In genomic region chr17:39132192-39132600, GRCh38 we compare ENCODE assay signal across 1 cellular context.
A peak's percentile ranks its signal among the peaks of the same experiment; 100 is the strongest.
TF ChIP-seq lines count a peak whose summit lies in the region.

No MANE protein-coding gene starts in this region.

TF ChIP-seq in HepG2, 621 proteins besides CTCF, POLR2A, EP300 and RAD21:
- no peak for TF ChIP-seq PREB (CRISPR knock-in tag; IDR thresholded peaks at IDR 0.05)
- no peak for TF ChIP-seq NFRKB (IDR thresholded peaks at IDR 0.05)
- TF ChIP-seq MAFF (IDR thresholded peaks at IDR 0.05; ENCODE audit: low read depth, low read length) = peak; percentile 96
- TF ChIP-seq MAFK (conservative IDR thresholded peaks at IDR 0.05 in 1 of 2, IDR thresholded peaks at IDR 0.05 in 1 of 2; ENCODE audit: low read length in 2 of 2) = peak; percentile 96
- TF ChIP-seq ZC3H4 (CRISPR knock-in tag; IDR thresholded peaks at IDR 0.05; ENCODE audit: borderline replicate concordance) = no peak
- TF ChIP-seq, protein P1, sequence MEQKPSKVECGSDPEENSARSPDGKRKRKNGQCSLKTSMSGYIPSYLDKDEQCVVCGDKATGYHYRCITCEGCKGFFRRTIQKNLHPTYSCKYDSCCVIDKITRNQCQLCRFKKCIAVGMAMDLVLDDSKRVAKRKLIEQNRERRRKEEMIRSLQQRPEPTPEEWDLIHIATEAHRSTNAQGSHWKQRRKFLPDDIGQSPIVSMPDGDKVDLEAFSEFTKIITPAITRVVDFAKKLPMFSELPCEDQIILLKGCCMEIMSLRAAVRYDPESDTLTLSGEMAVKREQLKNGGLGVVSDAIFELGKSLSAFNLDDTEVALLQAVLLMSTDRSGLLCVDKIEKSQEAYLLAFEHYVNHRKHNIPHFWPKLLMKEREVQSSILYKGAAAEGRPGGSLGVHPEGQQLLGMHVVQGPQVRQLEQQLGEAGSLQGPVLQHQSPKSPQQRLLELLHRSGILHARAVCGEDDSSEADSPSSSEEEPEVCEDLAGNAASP (CRISPR knock-in tag; IDR thresholded peaks at IDR 0.05; ENCODE audit: borderline replicate concordance) = no peak
- TF ChIP-seq MLX (CRISPR knock-in tag; IDR thresholded peaks at IDR 0.05) = no peak
- TF ChIP-seq, protein P2, sequence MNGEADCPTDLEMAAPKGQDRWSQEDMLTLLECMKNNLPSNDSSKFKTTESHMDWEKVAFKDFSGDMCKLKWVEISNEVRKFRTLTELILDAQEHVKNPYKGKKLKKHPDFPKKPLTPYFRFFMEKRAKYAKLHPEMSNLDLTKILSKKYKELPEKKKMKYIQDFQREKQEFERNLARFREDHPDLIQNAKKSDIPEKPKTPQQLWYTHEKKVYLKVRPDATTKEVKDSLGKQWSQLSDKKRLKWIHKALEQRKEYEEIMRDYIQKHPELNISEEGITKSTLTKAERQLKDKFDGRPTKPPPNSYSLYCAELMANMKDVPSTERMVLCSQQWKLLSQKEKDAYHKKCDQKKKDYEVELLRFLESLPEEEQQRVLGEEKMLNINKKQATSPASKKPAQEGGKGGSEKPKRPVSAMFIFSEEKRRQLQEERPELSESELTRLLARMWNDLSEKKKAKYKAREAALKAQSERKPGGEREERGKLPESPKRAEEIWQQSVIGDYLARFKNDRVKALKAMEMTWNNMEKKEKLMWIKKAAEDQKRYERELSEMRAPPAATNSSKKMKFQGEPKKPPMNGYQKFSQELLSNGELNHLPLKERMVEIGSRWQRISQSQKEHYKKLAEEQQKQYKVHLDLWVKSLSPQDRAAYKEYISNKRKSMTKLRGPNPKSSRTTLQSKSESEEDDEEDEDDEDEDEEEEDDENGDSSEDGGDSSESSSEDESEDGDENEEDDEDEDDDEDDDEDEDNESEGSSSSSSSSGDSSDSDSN (CRISPR knock-in tag; IDR thresholded peaks at IDR 0.05) = no peak
- no peak for TF ChIP-seq ZNF709 (CRISPR knock-in tag; IDR thresholded peaks at IDR 0.05)
- TF ChIP-seq MAFG (CRISPR knock-in tag; IDR thresholded peaks at IDR 0.05) = peak; percentile 82
- TF ChIP-seq ZNF737 (CRISPR knock-in tag; IDR thresholded peaks at IDR 0.05; ENCODE audit: borderline replicate concordance) = no peak
- no peak for TF ChIP-seq AGO2 (optimal IDR thresholded peaks at IDR 0.05; ENCODE audit: low read depth, low read length)
TF ChIP-seq in HepG2: peak in this region for 3.
